ENCODE assay signal across 22 cellular contexts in the genomic region with DNA sequence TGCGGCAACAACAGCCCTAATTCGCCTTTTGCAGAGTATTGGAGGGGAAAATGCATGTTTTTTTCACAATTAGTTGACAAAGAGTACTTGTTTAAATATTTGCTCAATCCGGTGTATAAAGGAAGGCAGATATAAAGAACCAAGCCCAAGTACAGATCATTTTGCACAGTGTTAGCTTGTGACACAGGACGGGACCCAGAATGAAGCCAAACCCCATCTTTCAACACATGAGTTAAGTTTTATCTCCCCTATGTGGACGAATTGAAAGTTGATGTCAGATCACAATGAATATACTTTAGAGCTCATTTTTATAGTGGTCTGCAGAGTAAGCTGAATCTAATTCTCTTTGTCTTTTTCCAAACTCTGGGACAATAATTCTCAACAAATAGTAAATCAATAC.
DNase-seq lines count a peak whose midpoint lies in the region; ATAC-seq, FAIRE-seq and TF ChIP-seq lines count a peak whose summit lies in the region.
"Had no signal": no experiment of that assay in that cellular context is flagged by ENCODE, and none has a peak within 500 bp of the region (broad histone marks: within the 10 kb centered on the region; RNA-seq: fewer than 3 reads in every experiment).

No MANE protein-coding gene starts in this region.

- H3K27ac Mint-ChIP-seq in activated T-cell treated with anti-CD3 and anti-CD28 coated beads, Interleukin-2, amount 50 U/mL, for 24 hours, result no peak overlapping the region
- H3K27ac Mint-ChIP-seq: B cell; CD4-positive, CD25-positive, alpha-beta regulatory T cell; CD8-positive, alpha-beta T cell; HFFc6 had no signal

- no peak for DNase-seq in D721Med (ENCODE audit: insufficient read length, low spot score)
- DNase-seq in DMS53 treated with DMSO at 0.1 percent for 48 hours (lab: John Stamatoyannopoulos, UW; ENCODE audit: unreplicated experiment), result peak; percentile 32
- peak; percentile 20 for DNase-seq in NCI-H69 (lab: John Stamatoyannopoulos, UW)
- no peak for DNase-seq in left lobe of liver (ENCODE audit: low spot score)
- DNase-seq in activated T-cell treated with anti-CD3 and anti-CD28 coated beads, Interleukin-2, amount 50 U/mL, for 24 hours, result no peak
- DNase-seq in Ammon's horn (ENCODE audit: low spot score), result no peak
- DNase-seq: 8988T; ACHN; Caco-2; CD4-positive, CD25-positive, alpha-beta regulatory T cell; CD8-positive, alpha-beta T cell; DMS 273 treated with DMSO at 0.1 percent for 48 hours; DND-41; GM23248; HFFc6 had no signal

- H3K9me3 Mint-ChIP-seq in activated T-cell treated with anti-CD3 and anti-CD28 coated beads, Interleukin-2, amount 50 U/mL, for 24 hours, result peaks cover 6% of the 10 kb centered on the region
- H3K9me3 Mint-ChIP-seq: CD8-positive, alpha-beta T cell had no signal

- no peaks in the 10 kb centered on the region for H3K4me1 Mint-ChIP-seq in activated T-cell treated with anti-CD3 and anti-CD28 coated beads, Interleukin-2, amount 50 U/mL, for 24 hours (ENCODE audit: low read depth)
- H3K4me1 Mint-ChIP-seq: B cell; CD4-positive, CD25-positive, alpha-beta regulatory T cell had no signal

- no peaks in the 10 kb centered on the region for H3K36me3 Mint-ChIP-seq in activated T-cell treated with anti-CD3 and anti-CD28 coated beads, Interleukin-2, amount 50 U/mL, for 24 hours (ENCODE audit: low read depth)
- H3K36me3 Mint-ChIP-seq: CD4-positive, CD25-positive, alpha-beta regulatory T cell; CD8-positive, alpha-beta T cell had no signal

- FAIRE-seq in D721Med (lab: Jason Lieb, UNC), result peak; percentile 38
- FAIRE-seq: A549, G401.6, GM12892, GM19239, H54 had no signal

- ATAC-seq in left lobe of liver (peak; percentile 70), GM19035 (IDR thresholded peaks at IDR 0.05; ENCODE audit: unreplicated experiment) (no peak)
- ATAC-seq: A549; CD8-positive, alpha-beta T cell had no signal

- H3K4me3 Mint-ChIP-seq in activated T-cell treated with anti-CD3 and anti-CD28 coated beads, Interleukin-2, amount 50 U/mL, for 24 hours, result no peak overlapping the region
- H3K4me3 Mint-ChIP-seq: B cell; CD4-positive, CD25-positive, alpha-beta regulatory T cell; CD8-positive, alpha-beta T cell; HFFc6 had no signal

- no peaks in the 10 kb centered on the region for H3K27me3 Mint-ChIP-seq in activated T-cell treated with anti-CD3 and anti-CD28 coated beads, Interleukin-2, amount 50 U/mL, for 24 hours
- H3K27me3 Mint-ChIP-seq: B cell; CD4-positive, CD25-positive, alpha-beta regulatory T cell had no signal

- TF ChIP-seq CTCF in D721Med (IDR thresholded peaks at IDR 0.05; ENCODE audit: insufficient read depth, missing control alignments), result no peak

Comparison
In these comparisons a context has a peak if more than half of its experiments do, and no peak if none do; other contexts are left out.
1. DNase-seq: peak in DMS53 treated with DMSO at 0.1 percent for 48 hours (single experiment) and NCI-H69 (single experiment); none in D721Med (single experiment), left lobe of liver (single experiment), activated T-cell treated with anti-CD3 and anti-CD28 coated beads, Interleukin-2, amount 50 U/mL, for 24 hours (single experiment) and Ammon's horn (single experiment).